ENCODE assay signal across 8 cellular contexts in genomic region chr4:8241895-8242696, GRCh38. TPM values are rescaled to one million over a fixed set of nuclear protein-coding genes. Genes with fewer than 3 reads are reported as not detected.
DNase-seq lines count a peak whose midpoint lies in the region; ATAC-seq, FAIRE-seq and TF ChIP-seq lines count a peak whose summit lies in the region.

No MANE protein-coding gene starts in this region.

- H3K9me3 ChIP-seq in breast epithelium (no peaks in the 10 kb centered on the region), kidney (ENCODE audit: control insufficient read depth in 1 of 2, low read length in 2 of 2) (no peaks in the 10 kb centered on the region)

- H3K4me1 Mint-ChIP-seq in WTC11 = no peaks in the 10 kb centered on the region

- DNase-seq in GM04504 (ENCODE audit: low read depth) (peak; percentile 67), HFF-Myc (ENCODE audit: extremely low read depth, low read depth) (peak; percentile 83), NCI-H1694 treated with DMSO at 0.1 percent for 48 hours (lab: John Stamatoyannopoulos, UW) (peak; percentile 34), WTC11 (ENCODE audit: low spot score) (peak; percentile 95), breast epithelium (ENCODE audit: low spot score in 2 of 2) (peak; percentile 78 to 86), kidney (peak; percentile 96), SHP77 treated with DMSO at 0.1 percent for 48 hours (lab: John Stamatoyannopoulos, UW) (no peak)
- DNase-seq in stimulated activated CD4-positive, alpha-beta T cell treated with anti-CD3 and anti-CD28 coated beads, Interleukin-15, amount 100 ng/mL, for 24 hours = peak; percentile 87

- H3K27ac Mint-ChIP-seq in WTC11 = no peak overlapping the region

- no peaks in the 10 kb centered on the region for H3K27me3 ChIP-seq in breast epithelium

- intact Hi-C loops in breast epithelium (cut with DNase I; ENCODE audit: low total_unique reads) = loop anchor here (10.0 kb wide), 1 partner anchor 173 kb away; no protein-coding TSS in a partner anchor
- intact Hi-C loops in kidney (cut with DNase I) = loop anchor here (10.0 kb wide), 1 partner anchor 163 kb away; no protein-coding TSS in a partner anchor

- H3K36me3 ChIP-seq in breast epithelium (no peaks in the 10 kb centered on the region), kidney (ENCODE audit: control insufficient read depth in 1 of 2, insufficient read depth in 2 of 2, low read length in 2 of 2) (peaks cover 6 to 22% of the 10 kb centered on the region in 2 donors)

- H3K27ac ChIP-seq in breast epithelium (peak overlapping the region; percentile 25 to 77), kidney (ENCODE audit: low read depth in 2 of 2, low read length in 2 of 2) (peak overlapping the region; percentile 18 to 74)

- peak overlapping the region in 1 of 2 donors; percentile 7 for H3K9ac ChIP-seq in kidney (ENCODE audit: low read length in 2 of 2)

- H3K27me3 Mint-ChIP-seq in WTC11 (ENCODE audit: low read depth) = no peaks in the 10 kb centered on the region; the same call in 1 of the 2 replicates

- TF ChIP-seq POLR2A in breast epithelium (IDR thresholded peaks at IDR 0.05) = no peak

- H3K36me3 Mint-ChIP-seq in WTC11 = no peaks in the 10 kb centered on the region

- POLR2A ChIA-PET in WTC11 (lab: Charles Lee) = interaction anchor here (0.9 kb wide), 1 partner anchor 65 kb away, joined by 5 read pairs; no protein-coding TSS in a partner anchor

- FAIRE-seq in kidney (lab: Jason Lieb, UNC) = no peak

- TF ChIP-seq CTCF in HFF-Myc (IDR thresholded peaks at IDR 0.05; ENCODE audit: low read depth, low read length, missing control alignments) (peak; percentile 98), WTC11 (IDR thresholded peaks at IDR 0.05) (peak; percentile 96), breast epithelium (IDR thresholded peaks at IDR 0.05) (peak; percentile 90 to 97 (median 95)), kidney (IDR thresholded peaks at IDR 0.05; ENCODE audit: borderline replicate concordance, extremely low read depth, insufficient read depth) (peak; percentile 81)

- H3K4me3 Mint-ChIP-seq in WTC11 = no peak overlapping the region

- H3K9me3 Mint-ChIP-seq in WTC11 = no peaks in the 10 kb centered on the region

- no peaks in the 10 kb centered on the region for H3K4me1 ChIP-seq in breast epithelium
- peaks cover 0 to 3% of the 10 kb centered on the region in 2 donors for H3K4me1 ChIP-seq in kidney (ENCODE audit: control insufficient read depth in 1 of 2, insufficient read depth in 1 of 2, low read depth in 1 of 2, low read length in 2 of 2)

- no peak overlapping the region for H3K4me3 ChIP-seq in HFF-Myc (replicated peaks; ENCODE audit: low read depth, low read length)
- H3K4me3 ChIP-seq in breast epithelium = no peak overlapping the region
- no peak overlapping the region for H3K4me3 ChIP-seq in kidney (ENCODE audit: low read length in 2 of 2)

- CTCF ChIA-PET in WTC11 (lab: Charles Lee) = interaction anchor here (0.6 to 3.2 kb wide), 42 partner anchors 9 to 365 kb away, joined by 3 to 30 read pairs (median 4); partner anchors contain the start of gene HTRA3

- peak; percentile 89 for ATAC-seq in WTC11

TF ChIP-seq in WTC11, 78 proteins besides CTCF, POLR2A, EP300 and RAD21:
- peak; percentile 38; the same call in 1 of the 2 replicates for TF ChIP-seq ETV6 (CRISPR knock-in tag; IDR thresholded peaks at IDR 0.05)
- TF ChIP-seq ZNF423 (CRISPR knock-in tag; IDR thresholded peaks at IDR 0.05) = 0 out of 2 replicates have a peak, but pooled peaks have one; percentile 34
- TF ChIP-seq MAX (CRISPR knock-in tag; IDR thresholded peaks at IDR 0.05) = peak; percentile 69; the same call in 1 of the 2 replicates
- no peak for TF ChIP-seq CREM (CRISPR knock-in tag; IDR thresholded peaks at IDR 0.05)
- TF ChIP-seq, protein P1, sequence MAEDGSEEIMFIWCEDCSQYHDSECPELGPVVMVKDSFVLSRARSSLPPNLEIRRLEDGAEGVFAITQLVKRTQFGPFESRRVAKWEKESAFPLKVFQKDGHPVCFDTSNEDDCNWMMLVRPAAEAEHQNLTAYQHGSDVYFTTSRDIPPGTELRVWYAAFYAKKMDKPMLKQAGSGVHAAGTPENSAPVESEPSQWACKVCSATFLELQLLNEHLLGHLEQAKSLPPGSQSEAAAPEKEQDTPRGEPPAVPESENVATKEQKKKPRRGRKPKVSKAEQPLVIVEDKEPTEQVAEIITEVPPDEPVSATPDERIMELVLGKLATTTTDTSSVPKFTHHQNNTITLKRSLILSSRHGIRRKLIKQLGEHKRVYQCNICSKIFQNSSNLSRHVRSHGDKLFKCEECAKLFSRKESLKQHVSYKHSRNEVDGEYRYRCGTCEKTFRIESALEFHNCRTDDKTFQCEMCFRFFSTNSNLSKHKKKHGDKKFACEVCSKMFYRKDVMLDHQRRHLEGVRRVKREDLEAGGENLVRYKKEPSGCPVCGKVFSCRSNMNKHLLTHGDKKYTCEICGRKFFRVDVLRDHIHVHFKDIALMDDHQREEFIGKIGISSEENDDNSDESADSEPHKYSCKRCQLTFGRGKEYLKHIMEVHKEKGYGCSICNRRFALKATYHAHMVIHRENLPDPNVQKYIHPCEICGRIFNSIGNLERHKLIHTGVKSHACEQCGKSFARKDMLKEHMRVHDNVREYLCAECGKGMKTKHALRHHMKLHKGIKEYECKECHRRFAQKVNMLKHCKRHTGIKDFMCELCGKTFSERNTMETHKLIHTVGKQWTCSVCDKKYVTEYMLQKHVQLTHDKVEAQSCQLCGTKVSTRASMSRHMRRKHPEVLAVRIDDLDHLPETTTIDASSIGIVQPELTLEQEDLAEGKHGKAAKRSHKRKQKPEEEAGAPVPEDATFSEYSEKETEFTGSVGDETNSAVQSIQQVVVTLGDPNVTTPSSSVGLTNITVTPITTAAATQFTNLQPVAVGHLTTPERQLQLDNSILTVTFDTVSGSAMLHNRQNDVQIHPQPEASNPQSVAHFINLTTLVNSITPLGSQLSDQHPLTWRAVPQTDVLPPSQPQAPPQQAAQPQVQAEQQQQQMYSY (CRISPR knock-in tag; IDR thresholded peaks at IDR 0.05) = peak; percentile 42; the same call in 1 of the 2 replicates
- no peak for TF ChIP-seq NR3C1 (CRISPR knock-in tag; conservative IDR thresholded peaks at IDR 0.05; ENCODE audit: low read depth)

RNA-seq across cellular contexts. Expression of gene HTRA3, which starts 27.5 kb away (rescaled TPM):
- total RNA-seq in WTC11 (2021) (2.3 to 5.5 TPM (median 4.8 TPM) in 3 replicates), breast epithelium (10 to 100 TPM in 2 of 3 donors, 1 to 10 TPM in 1; 8.5 to 53.9 (median 19.7) TPM), kidney (1.7 TPM)
- polyA plus RNA-seq in kidney (ENCODE audit: insufficient read depth, low read depth, low replicate concordance) = 6.5 TPM

RNA-seq across cellular contexts. Expression of gene SH3TC1, which starts 43.0 kb away (rescaled TPM):
- 0.42 to 0.64 TPM (median 0.55 TPM) in 3 replicates for total RNA-seq in WTC11 (2021)
- total RNA-seq in breast epithelium = 10 to 100 TPM; 16.4 to 28.8 (median 17.3) TPM
- total RNA-seq in kidney = 127 TPM
- 43.1 TPM for polyA plus RNA-seq in kidney (ENCODE audit: insufficient read depth, low read depth, low replicate concordance)

Comparison
In these comparisons a context has a peak if more than half of its experiments do, and no peak if none do; other contexts are left out.
1. RNA of gene SH3TC1, which starts 43.0 kb away (total RNA-seq): 127 TPM in kidney (single experiment) and 16.4 to 28.8 TPM in breast epithelium; 0.42 to 0.64 TPM in WTC11; every median in the first group is over 10 times any median in the second.
2. Peak in every context shown above with its lines, with median percentiles within 50 percentile points of each other: CTCF ChIP-seq.